In genomic region chr11:35126000-35126878, GRCh38 we compare ENCODE assay signal across 9 cellular contexts. TPM values are rescaled to one million over a fixed set of nuclear protein-coding genes. Genes with fewer than 3 reads are reported as not detected.
DNase-seq lines count a peak whose midpoint lies in the region; ATAC-seq and TF ChIP-seq lines count a peak whose summit lies in the region.
"Had no signal": no experiment of that assay in that cellular context is flagged by ENCODE, and none has a peak within 500 bp of the region (broad histone marks: within the 10 kb centered on the region; RNA-seq: fewer than 3 reads in every experiment).

No MANE protein-coding gene starts in this region.

- peak; percentile 35 for DNase-seq in activated naive CD4-positive, alpha-beta T cell treated with anti-CD3 and anti-CD28 coated beads, Interleukin-2, amount 10 ng/mL, durations not matched to agents 7 days and 5 days
- DNase-seq in NCI-H2081 treated with DMSO at 0.1 percent for 48 hours (lab: John Stamatoyannopoulos, UW) (no peak), Right ventricle myocardium superior (no peak), right lobe of liver (no peak)

- TF ChIP-seq POLR2A in gastroesophageal sphincter (IDR thresholded peaks at IDR 0.05) (no peak), right lobe of liver (IDR thresholded peaks at IDR 0.05) (no peak)

- TF ChIP-seq CTCF in DOHH2 (IDR thresholded peaks at IDR 0.05; ENCODE audit: low read depth, low read length, poor library complexity, severe bottlenecking) (no peak), gastroesophageal sphincter (IDR thresholded peaks at IDR 0.05) (no peak), right lobe of liver (IDR thresholded peaks at IDR 0.05) (no peak)

- H3K36me3 ChIP-seq in DOHH2 (ENCODE audit: control insufficient read depth, low read length), result no peaks in the 10 kb centered on the region
- H3K36me3 ChIP-seq in gastroesophageal sphincter, result no peaks in the 10 kb centered on the region
- no peaks in the 10 kb centered on the region for H3K36me3 ChIP-seq in right lobe of liver
- H3K36me3 ChIP-seq: cardiac muscle cell had no signal

- H3K27me3 Mint-ChIP-seq in activated naive CD4-positive, alpha-beta T cell treated with anti-CD3 and anti-CD28 coated beads, Interleukin-2, amount 10 ng/mL, durations not matched to agents 7 days and 5 days, result no peaks in the 10 kb centered on the region

- H3K9me2 ChIP-seq in DOHH2 (replicated peaks; ENCODE audit: control insufficient read depth, low read length), result no peaks in the 10 kb centered on the region

- H3K27ac Mint-ChIP-seq in activated naive CD4-positive, alpha-beta T cell treated with anti-CD3 and anti-CD28 coated beads, Interleukin-2, amount 10 ng/mL, durations not matched to agents 7 days and 5 days, result peak overlapping the region; percentile 3

- intact Hi-C loops in Right ventricle myocardium superior (cut with DNase I) (no loop called here), right lobe of liver (cut with DNase I) (no loop called here)

- H3K4me1 ChIP-seq in DOHH2 (ENCODE audit: control insufficient read depth, low read length) (peaks cover 18% of the 10 kb centered on the region), gastroesophageal sphincter (no peaks in the 10 kb centered on the region), right lobe of liver (no peaks in the 10 kb centered on the region)

- H3K4me1 Mint-ChIP-seq in activated naive CD4-positive, alpha-beta T cell treated with anti-CD3 and anti-CD28 coated beads, Interleukin-2, amount 10 ng/mL, durations not matched to agents 7 days and 5 days, result peaks cover 46% of the 10 kb centered on the region

- no peaks in the 10 kb centered on the region for H3K9me3 Mint-ChIP-seq in activated naive CD4-positive, alpha-beta T cell treated with anti-CD3 and anti-CD28 coated beads, Interleukin-2, amount 10 ng/mL, durations not matched to agents 7 days and 5 days

- H3K27me3 ChIP-seq in DOHH2 (ENCODE audit: control insufficient read depth, low read length) (0 out of 2 replicates have a peak, but pooled peaks cover 3% of the 10 kb centered on the region), gastroesophageal sphincter (no peaks in the 10 kb centered on the region), right lobe of liver (no peaks in the 10 kb centered on the region)
- H3K27me3 ChIP-seq: cardiac muscle cell had no signal

- peaks cover 1% of the 10 kb centered on the region for H3K36me3 Mint-ChIP-seq in activated naive CD4-positive, alpha-beta T cell treated with anti-CD3 and anti-CD28 coated beads, Interleukin-2, amount 10 ng/mL, durations not matched to agents 7 days and 5 days

- peak overlapping the region; percentile 36 for H3K4me2 ChIP-seq in DOHH2 (ENCODE audit: low read length)

- H3K4me3 ChIP-seq in DOHH2 (ENCODE audit: low read length), result peak overlapping the region; percentile 21; the same call in 1 of the 2 replicates
- H3K4me3 ChIP-seq in gastroesophageal sphincter, result no peak overlapping the region
- no peak overlapping the region for H3K4me3 ChIP-seq in right lobe of liver
- H3K4me3 ChIP-seq: cardiac muscle cell had no signal

- no peak for TF ChIP-seq EP300 in gastroesophageal sphincter (IDR thresholded peaks at IDR 0.05)

- H3K27ac ChIP-seq in DOHH2 (ENCODE audit: low read depth, low read length) (no peak overlapping the region), gastroesophageal sphincter (no peak overlapping the region), right lobe of liver (no peak overlapping the region)
- H3K27ac ChIP-seq: cardiac muscle cell had no signal

- no peaks in the 10 kb centered on the region for H3F3A ChIP-seq in DOHH2 (ENCODE audit: control insufficient read depth, insufficient read depth)

- no peaks in the 10 kb centered on the region for H4K20me1 ChIP-seq in DOHH2 (ENCODE audit: control insufficient read depth, insufficient read depth, low read depth, low read length)

- no peaks in the 10 kb centered on the region for H3K79me2 ChIP-seq in DOHH2 (ENCODE audit: control insufficient read depth, low read length)

- ATAC-seq in GM19372 (IDR thresholded peaks at IDR 0.05; ENCODE audit: low read depth, unreplicated experiment) (peak; percentile 70), HG03103 (IDR thresholded peaks at IDR 0.05; ENCODE audit: low read depth, unreplicated experiment) (peak; percentile 56), gastroesophageal sphincter (no peak), Right ventricle myocardium superior (ENCODE audit: poor library complexity) (no peak), right lobe of liver (no peak)

- CTCF ChIA-PET in activated naive CD4-positive, alpha-beta T cell treated with anti-CD3 and anti-CD28 coated beads, Interleukin-2, amount 10 ng/mL, durations not matched to agents 7 days and 5 days (lab: Charles Lee), result interaction anchor here (1.2 to 1.4 kb wide), 2 partner anchors 13 kb away, joined by 3 to 4 read pairs; no protein-coding TSS in a partner anchor

- WGBS in gastroesophageal sphincter (ENCODE audit: low coverage in 1 of 2), 2 donors, result 77 to 89% methylated on average over 3 to 4 of the region's 6 CpGs
- WGBS in right lobe of liver (ENCODE audit: insufficient coverage, low coverage, low lambda C conversion rate, missing lambda C conversion rate), result 63% methylated on average over 4 of the region's 6 CpGs

- H3K9me3 ChIP-seq in DOHH2 (ENCODE audit: control insufficient read depth, insufficient read depth, low read length) (no peaks in the 10 kb centered on the region), gastroesophageal sphincter (no peaks in the 10 kb centered on the region), right lobe of liver (no peaks in the 10 kb centered on the region)

- H3K4me3 Mint-ChIP-seq in activated naive CD4-positive, alpha-beta T cell treated with anti-CD3 and anti-CD28 coated beads, Interleukin-2, amount 10 ng/mL, durations not matched to agents 7 days and 5 days, result no peak overlapping the region

RNA-seq across cellular contexts. Expression of gene CD44, which starts 12.7 kb away (rescaled TPM):
- total RNA-seq in gastroesophageal sphincter (100 to 1,000 TPM; 211 to 319 (median 266) TPM), Right ventricle myocardium superior (15.4 TPM), right lobe of liver (10 to 100 TPM; 12.2 to 64.1 (median 22.9) TPM)

Comparison
In these comparisons a context has a peak if more than half of its experiments do, and no peak if none do; other contexts are left out.
1. ATAC-seq: peak in GM19372 (single experiment) and HG03103 (single experiment); none in gastroesophageal sphincter (single experiment), Right ventricle myocardium superior (single experiment) and right lobe of liver (0 of 4).